Comparison of ENCODE assay signal across 10 cellular contexts in the genomic region with DNA sequence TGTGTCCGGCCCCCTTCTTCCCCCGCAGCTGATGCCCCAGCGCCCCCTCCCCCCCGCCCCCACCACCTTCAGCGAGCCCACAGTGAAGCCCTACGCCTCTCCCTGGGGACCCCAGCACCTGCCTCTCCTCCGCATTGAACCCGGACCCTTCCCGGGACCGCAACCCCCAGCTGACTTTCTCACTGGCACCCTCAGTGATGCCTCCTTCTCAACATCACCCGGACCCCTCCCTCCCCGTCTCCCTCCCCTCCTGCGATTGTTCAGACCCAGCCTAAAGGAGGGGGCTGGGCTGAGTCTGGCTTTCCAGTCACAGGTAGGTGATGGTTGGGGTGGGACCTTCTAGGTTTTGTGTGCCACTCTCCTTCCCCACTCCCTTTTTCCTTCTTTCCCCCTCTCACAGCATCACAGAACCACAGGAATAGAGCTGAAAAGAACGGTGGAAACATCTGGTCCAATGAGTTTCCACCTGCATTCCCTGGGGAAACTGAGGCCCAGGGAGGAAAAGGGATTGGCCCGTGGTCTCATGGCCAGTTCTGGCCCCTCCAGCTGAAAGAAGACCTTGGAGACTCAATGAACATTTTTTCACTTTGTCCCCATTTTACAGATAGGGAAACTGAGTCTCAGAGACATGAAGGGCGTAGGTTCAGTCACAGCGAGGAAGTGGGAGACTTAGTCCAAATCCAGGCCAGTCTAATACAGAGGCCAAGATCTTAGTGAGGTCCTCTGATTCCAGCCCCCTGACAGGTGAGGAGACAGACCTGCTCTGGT. TPM values are rescaled to one million over a fixed set of nuclear protein-coding genes. Genes with fewer than 3 reads are reported as not detected.
DNase-seq lines count a peak whose midpoint lies in the region; ATAC-seq and TF ChIP-seq lines count a peak whose summit lies in the region.
"Had no signal": no experiment of that assay in that cellular context is flagged by ENCODE, and none has a peak within 500 bp of the region (broad histone marks: within the 10 kb centered on the region; RNA-seq: fewer than 3 reads in every experiment).

No MANE protein-coding gene starts in this region.

- H3K4me3 Mint-ChIP-seq in activated naive CD4-positive, alpha-beta T cell treated with anti-CD3 and anti-CD28 coated beads, Interleukin-2, amount 50 U/mL, for 24 hours = peak overlapping the region; percentile 45
- H3K4me3 Mint-ChIP-seq in mesothelial cell of epicardium = peak overlapping the region; percentile 86

- ATAC-seq in HG03342 (IDR thresholded peaks at IDR 0.05; ENCODE audit: unreplicated experiment) = no peak

- WGBS in urinary bladder = 33% methylated on average over 16 of the region's 17 CpGs

- no peaks in the 10 kb centered on the region for H3K9me3 Mint-ChIP-seq in activated naive CD4-positive, alpha-beta T cell treated with anti-CD3 and anti-CD28 coated beads, Interleukin-2, amount 50 U/mL, for 24 hours
- no peaks in the 10 kb centered on the region for H3K9me3 Mint-ChIP-seq in mesothelial cell of epicardium
- H3K9me3 Mint-ChIP-seq: dendritic cell treated with granulocyte-macrophage colony-stimulating factor and Interleukin-4, amounts not matched to agents 40 ng/mL and 50 ng/mL, for 4 days had no signal

- H3K4me1 Mint-ChIP-seq in activated naive CD4-positive, alpha-beta T cell treated with anti-CD3 and anti-CD28 coated beads, Interleukin-2, amount 50 U/mL, for 24 hours = peaks cover 13% of the 10 kb centered on the region
- H3K4me1 Mint-ChIP-seq in mesothelial cell of epicardium = peaks cover 5% of the 10 kb centered on the region

- H3K36me3 ChIP-seq in urinary bladder (ENCODE audit: insufficient read depth) = no peaks in the 10 kb centered on the region

- TF ChIP-seq CTCF in choroid plexus epithelial cell (conservative IDR thresholded peaks at IDR 0.05; ENCODE audit: low read depth, low read length) = no peak
- no peak for TF ChIP-seq CTCF in mesothelial cell of epicardium (IDR thresholded peaks at IDR 0.05; ENCODE audit: unreplicated experiment)

- no peaks in the 10 kb centered on the region for H3K36me3 Mint-ChIP-seq in activated naive CD4-positive, alpha-beta T cell treated with anti-CD3 and anti-CD28 coated beads, Interleukin-2, amount 50 U/mL, for 24 hours
- H3K36me3 Mint-ChIP-seq in mesothelial cell of epicardium = no peaks in the 10 kb centered on the region

- peak overlapping the region; percentile 86 for H3K27ac ChIP-seq in urinary bladder (ENCODE audit: low read depth)

- no peaks in the 10 kb centered on the region for H3K27me3 Mint-ChIP-seq in activated naive CD4-positive, alpha-beta T cell treated with anti-CD3 and anti-CD28 coated beads, Interleukin-2, amount 50 U/mL, for 24 hours
- no peaks in the 10 kb centered on the region for H3K27me3 Mint-ChIP-seq in mesothelial cell of epicardium (ENCODE audit: low read depth)

- DNase-seq in activated naive CD4-positive, alpha-beta T cell (lab: John Stamatoyannopoulos, UW) = no peak
- no peak for DNase-seq in choroid plexus epithelial cell (ENCODE audit: low read depth)
- no peak for DNase-seq in mesothelial cell of epicardium (ENCODE audit: low spot score in 2 of 2, unreplicated experiment in 2 of 2)
- DNase-seq in NK-92 treated with Interleukin-12 subunit alpha and Interleukin-12 subunit beta, amount 100 ng/mL, for 24 hours (lab: John Stamatoyannopoulos, UW) = no peak
- no peak for DNase-seq in stimulated activated CD4-positive, alpha-beta T cell treated with anti-CD3 and anti-CD28 coated beads, Interleukin-15, amount 100 ng/mL, for 24 hours

- H3K4me1 ChIP-seq in urinary bladder (ENCODE audit: insufficient read depth) = no peaks in the 10 kb centered on the region

- no peak overlapping the region for H3K27ac Mint-ChIP-seq in activated naive CD4-positive, alpha-beta T cell treated with anti-CD3 and anti-CD28 coated beads, Interleukin-2, amount 50 U/mL, for 24 hours
- no peak overlapping the region for H3K27ac Mint-ChIP-seq in mesothelial cell of epicardium
- H3K27ac Mint-ChIP-seq: dendritic cell treated with granulocyte-macrophage colony-stimulating factor and Interleukin-4, amounts not matched to agents 40 ng/mL and 50 ng/mL, for 4 days had no signal

- H3K4me3 ChIP-seq in choroid plexus epithelial cell (ENCODE audit: low read depth, low read length) = peak overlapping the region; percentile 67
- H3K4me3 ChIP-seq in urinary bladder (ENCODE audit: low read depth, low read length) = peak overlapping the region; percentile 61

RNA-seq across cellular contexts. Expression of a gene that starts 0.8 kb away (rescaled TPM):
- total RNA-seq in mesothelial cell of epicardium = 13.2 to 14.4 TPM (median 14.0 TPM) in 3 replicates
- total RNA-seq in urinary bladder = 10.7 TPM
- 10.8 TPM for polyA plus RNA-seq in urinary bladder

RNA-seq across cellular contexts. Expression of a gene that starts 38.2 kb away (rescaled TPM):
- 7.8 to 8.3 TPM (median 8.0 TPM) in 3 replicates for total RNA-seq in mesothelial cell of epicardium
- 2.3 TPM for total RNA-seq in urinary bladder
- 7.0 TPM for polyA plus RNA-seq in urinary bladder
- total RNA-seq: LHCN-M2 had no signal

RNA-seq across cellular contexts. Expression of a gene that starts 44.1 kb away (rescaled TPM):
- total RNA-seq in mesothelial cell of epicardium = 1,710 to 1,896 TPM (median 1,851 TPM) in 3 replicates
- 2,355 TPM for total RNA-seq in urinary bladder
- polyA plus RNA-seq in urinary bladder = 2,449 TPM
